ENCODE assay signal across 7 cellular contexts in genomic region chr2:95165030-95165370, GRCh38. TPM values are rescaled to one million over a fixed set of nuclear protein-coding genes. Genes with fewer than 3 reads are reported as not detected.
DNase-seq lines count a peak whose midpoint lies in the region; ATAC-seq and TF ChIP-seq lines count a peak whose summit lies in the region.

No MANE protein-coding gene starts in this region.

- H3K27me3 ChIP-seq in mesendoderm (ENCODE audit: insufficient read depth, low read length, poor library complexity), result no peaks in the 10 kb centered on the region

- H4K5ac ChIP-seq in mesendoderm (ENCODE audit: low read length), result peak overlapping the region; percentile 93

- peak overlapping the region; percentile 43 for H3K4me2 ChIP-seq in mesendoderm (ENCODE audit: low read length)

- no peaks in the 10 kb centered on the region for H3K79me2 ChIP-seq in mesendoderm (ENCODE audit: control insufficient read depth, insufficient read depth, low read length)

- ATAC-seq in GM19397 (IDR thresholded peaks at IDR 0.05; ENCODE audit: unreplicated experiment) (peak; percentile 5), HG03159 (IDR thresholded peaks at IDR 0.05; ENCODE audit: unreplicated experiment) (peak; percentile 7)

- H3K36me3 ChIP-seq in mesendoderm (ENCODE audit: control insufficient read depth, insufficient read depth, low read length), result no peaks in the 10 kb centered on the region

- peak overlapping the region; percentile 82 for H3K18ac ChIP-seq in mesendoderm (ENCODE audit: low read length)

- TF ChIP-seq CTCF in astrocyte of the cerebellum (IDR thresholded peaks at IDR 0.05; ENCODE audit: low read depth, low read length, missing control alignments), result no peak

- WGBS in mesendoderm (ENCODE audit: extremely low coverage, insufficient coverage, low lambda C conversion rate), result no CpG with 5 or more reads among the region's 9 CpGs

- H4K8ac ChIP-seq in mesendoderm (ENCODE audit: low read depth, low read length), result peak overlapping the region; percentile 95

- peak overlapping the region; percentile 97 for H3K56ac ChIP-seq in mesendoderm (ENCODE audit: low read length)

- no peak overlapping the region for H2BK5ac ChIP-seq in mesendoderm (ENCODE audit: low read length)

- no peak for DNase-seq in astrocyte of the cerebellum (ENCODE audit: low read depth)
- DNase-seq in mesendoderm, result no peak
- DNase-seq in NK-92 treated with Interleukin-12 subunit alpha and Interleukin-12 subunit beta, amount 100 ng/mL, for 24 hours (lab: John Stamatoyannopoulos, UW), result no peak
- no peak for DNase-seq in activated CD8-positive, alpha-beta memory T cell treated with anti-CD3 and anti-CD28 coated beads, Interleukin-2, amount 50 U/mL, for 4 hours
- no peak for DNase-seq in iPS-NIHi11 (ENCODE audit: low spot score)

- in situ Hi-C loops in astrocyte of the cerebellum (cut with HindIII; ENCODE audit: low sequenced_read_pairs), result no loop called here

- peaks cover 5% of the 10 kb centered on the region for H3K4me1 ChIP-seq in mesendoderm (ENCODE audit: control insufficient read depth, low read depth, low read length)

- H2AK5ac ChIP-seq in mesendoderm (ENCODE audit: low read length), result no peak overlapping the region

- no peak overlapping the region for H3K23ac ChIP-seq in mesendoderm (ENCODE audit: low read length)

- no peak overlapping the region for H3K27ac ChIP-seq in mesendoderm (ENCODE audit: low read depth, low read length)

- peaks cover 7% of the 10 kb centered on the region for H3K79me1 ChIP-seq in mesendoderm (ENCODE audit: low read length)

- peak overlapping the region; percentile 87 for H3K9ac ChIP-seq in mesendoderm (ENCODE audit: low read length)

- H3K4me3 ChIP-seq in astrocyte of the cerebellum (ENCODE audit: low read depth, low read length), result peak overlapping the region; percentile 75
- H3K4me3 ChIP-seq in mesendoderm (ENCODE audit: low read length), result peak overlapping the region; percentile 94

- no peak overlapping the region for H2BK15ac ChIP-seq in mesendoderm (replicated peaks; ENCODE audit: low read depth)

- H2BK120ac ChIP-seq in mesendoderm (ENCODE audit: low read depth, low read length), result no peak overlapping the region

- peak overlapping the region; percentile 99 for H3K4ac ChIP-seq in mesendoderm (ENCODE audit: low read depth, low read length)

RNA-seq across cellular contexts. Expression of gene ZNF2, which starts 0.6 kb away (rescaled TPM):
- polyA plus RNA-seq in mesendoderm (2013, experiment 1 of 2), result 0.73 TPM
- 0.62 TPM for polyA plus RNA-seq in mesendoderm (2013, experiment 2 of 2)

RNA-seq across cellular contexts. Expression of gene ZNF514, which starts 5.4 kb away (rescaled TPM):
- 5.6 TPM for polyA plus RNA-seq in mesendoderm (2013, experiment 1 of 2)
- polyA plus RNA-seq in mesendoderm (2013, experiment 2 of 2), result 6.2 TPM

RNA-seq across cellular contexts. Expression of gene ZNF892, which starts 42.3 kb away (rescaled TPM):
- polyA plus RNA-seq in mesendoderm (2013, experiment 1 of 2), result 2.5 TPM
- 2.5 TPM for polyA plus RNA-seq in mesendoderm (2013, experiment 2 of 2)

RNA-seq across cellular contexts. Expression of gene MRPS5, which starts 43.4 kb away (rescaled TPM):
- polyA plus RNA-seq in mesendoderm (2013, experiment 1 of 2), result 46.8 TPM
- polyA plus RNA-seq in mesendoderm (2013, experiment 2 of 2), result 48.4 TPM
